Comparison of ENCODE assay signal across 1 cellular context in genomic region chr12:43806737-43807072, GRCh38.
A peak's percentile ranks its signal among the peaks of the same experiment; 100 is the strongest.
TF ChIP-seq lines count a peak whose summit lies in the region.

No MANE protein-coding gene starts in this region.

TF ChIP-seq in HEK293, 187 proteins besides CTCF, POLR2A, EP300 and RAD21 (continued from another document):
- TF ChIP-seq HIC1 (tag by site-specific recombination; IDR thresholded peaks at IDR 0.05) (no peak), ZNF488 (tag by site-specific recombination; IDR thresholded peaks at IDR 0.05) (no peak), ZNF23 (tag by site-specific recombination; IDR thresholded peaks at IDR 0.05; ENCODE audit: borderline replicate concordance) (no peak), ZNF335 (tag by site-specific recombination; conservative IDR thresholded peaks at IDR 0.05) (peak; percentile 29)
